In the genomic region with DNA sequence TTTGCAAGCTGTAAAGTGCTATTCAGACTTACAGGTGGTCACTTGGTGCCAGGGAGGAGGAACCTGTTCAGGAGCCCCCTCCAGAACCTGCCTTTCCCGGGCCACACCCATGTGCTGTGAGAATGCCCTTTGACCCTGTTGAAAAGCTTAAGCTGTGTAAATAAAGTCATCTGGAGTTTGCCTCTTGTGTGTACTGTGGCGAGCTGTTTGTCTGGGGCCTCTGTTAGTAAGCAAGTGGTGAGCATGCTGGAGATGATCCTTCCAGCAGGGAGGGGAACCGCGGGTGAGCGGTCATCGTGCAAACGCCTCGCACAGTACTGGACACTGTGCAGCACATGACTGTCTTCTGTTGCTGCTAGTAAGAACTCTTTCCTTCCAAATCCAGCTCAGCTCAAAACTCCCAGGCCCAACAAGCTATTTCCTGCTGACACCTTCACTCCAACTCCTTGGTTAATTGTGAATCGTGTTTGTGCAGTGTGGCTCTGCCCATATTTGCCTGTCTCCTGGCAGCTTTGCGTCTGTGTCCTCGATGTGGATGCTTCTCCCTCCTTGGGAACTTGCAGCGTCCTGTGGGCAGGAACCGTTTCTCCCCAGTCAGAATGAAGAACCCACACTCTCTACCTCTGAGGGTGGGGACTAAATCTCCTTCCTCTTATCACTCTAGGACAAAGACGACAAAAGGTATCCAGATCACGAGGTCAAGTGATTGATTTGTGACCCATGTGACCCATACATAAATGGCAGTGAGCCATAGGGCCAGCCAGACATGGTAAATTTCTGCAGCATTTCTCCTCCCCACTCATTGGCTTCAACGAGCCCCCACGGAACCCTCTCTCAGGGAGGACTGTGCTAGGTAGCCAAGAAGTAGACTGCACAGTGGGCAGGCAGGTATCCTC, we compare ENCODE assay signal across 9 cellular contexts. TPM values are rescaled to one million over a fixed set of nuclear protein-coding genes. Genes with fewer than 3 reads are reported as not detected.
DNase-seq lines count a peak whose midpoint lies in the region; ATAC-seq, FAIRE-seq and TF ChIP-seq lines count a peak whose summit lies in the region.
"Had no signal": no experiment of that assay in that cellular context is flagged by ENCODE, and none has a peak within 500 bp of the region (broad histone marks: within the 10 kb centered on the region; RNA-seq: fewer than 3 reads in every experiment).

No MANE protein-coding gene starts in this region.

- TF ChIP-seq CTCF in kidney (IDR thresholded peaks at IDR 0.05; ENCODE audit: borderline replicate concordance, extremely low read depth, insufficient read depth), result no peak

- intact Hi-C loops in kidney (cut with DNase I), result no loop called here

- peak overlapping the region; percentile 74 for H3K4me3 Mint-ChIP-seq in stimulated activated effector memory CD8-positive, alpha-beta T cell treated with anti-CD3 and anti-CD28 coated beads, Interleukin-12 subunit alpha, Interleukin-12 subunit beta, amount 100 ng/mL, for 72 hours

- H3K27ac ChIP-seq in kidney (ENCODE audit: low read depth in 2 of 2, low read length in 2 of 2), result peak overlapping the region; percentile 92 to 98

- peak overlapping the region; percentile 99 for H3K27ac Mint-ChIP-seq in stimulated activated effector memory CD8-positive, alpha-beta T cell treated with anti-CD3 and anti-CD28 coated beads, Interleukin-12 subunit alpha, Interleukin-12 subunit beta, amount 100 ng/mL, for 72 hours

- ATAC-seq in stimulated activated effector memory CD8-positive, alpha-beta T cell treated with anti-CD3 and anti-CD28 coated beads, Interleukin-12 subunit alpha, Interleukin-12 subunit beta, amount 100 ng/mL, for 72 hours, result no peak
- ATAC-seq in GM19463 (IDR thresholded peaks at IDR 0.05; ENCODE audit: unreplicated experiment), result no peak

- DNase-seq in NCI-H1092 treated with DMSO at 0.1 percent for 48 hours (lab: John Stamatoyannopoulos, UW) (peak; percentile 36), NCI-H1092 (lab: John Stamatoyannopoulos, UW) (no peak), SW480 (ENCODE audit: low spot score) (peak; percentile 80), kidney (peak; percentile 85), islet precursor cell (no peak), Kasumi-1 (lab: John Stamatoyannopoulos, UW) (no peak)
- DNase-seq in stimulated activated effector memory CD8-positive, alpha-beta T cell treated with anti-CD3 and anti-CD28 coated beads, Interleukin-12 subunit alpha, Interleukin-12 subunit beta, amount 100 ng/mL, for 72 hours (ENCODE audit: low spot score in 2 of 2), result no peak

- H3K36me3 Mint-ChIP-seq in stimulated activated effector memory CD8-positive, alpha-beta T cell treated with anti-CD3 and anti-CD28 coated beads, Interleukin-12 subunit alpha, Interleukin-12 subunit beta, amount 100 ng/mL, for 72 hours, result peaks cover 46% of the 10 kb centered on the region

- peak overlapping the region; percentile 68 to 77 for H3K9ac ChIP-seq in kidney (ENCODE audit: low read length in 2 of 2)

- H3K4me1 Mint-ChIP-seq in stimulated activated effector memory CD8-positive, alpha-beta T cell treated with anti-CD3 and anti-CD28 coated beads, Interleukin-12 subunit alpha, Interleukin-12 subunit beta, amount 100 ng/mL, for 72 hours, result peaks cover 83% of the 10 kb centered on the region

- H3K4me3 ChIP-seq in kidney (ENCODE audit: low read length in 2 of 2), result peak overlapping the region in 1 of 2 donors; percentile 39

- no peaks in the 10 kb centered on the region for H3K36me3 ChIP-seq in kidney (ENCODE audit: control insufficient read depth in 1 of 2, insufficient read depth in 2 of 2, low read length in 2 of 2)

- no peak for FAIRE-seq in kidney (lab: Jason Lieb, UNC)
- FAIRE-seq: colon had no signal

- H3K9me3 ChIP-seq in kidney (ENCODE audit: control insufficient read depth in 1 of 2, low read length in 2 of 2), result no peaks in the 10 kb centered on the region

- H3K4me1 ChIP-seq in kidney (ENCODE audit: control insufficient read depth in 1 of 2, insufficient read depth in 1 of 2, low read depth in 1 of 2, low read length in 2 of 2), result peaks cover 37 to 46% of the 10 kb centered on the region in 2 donors

- peaks cover 2% of the 10 kb centered on the region for H3K9me3 Mint-ChIP-seq in stimulated activated effector memory CD8-positive, alpha-beta T cell treated with anti-CD3 and anti-CD28 coated beads, Interleukin-12 subunit alpha, Interleukin-12 subunit beta, amount 100 ng/mL, for 72 hours

RNA-seq across cellular contexts. Expression of gene BTG2, which starts 13.9 kb away (rescaled TPM):
- 59.9 TPM for total RNA-seq in kidney
- polyA plus RNA-seq in kidney (ENCODE audit: insufficient read depth, low read depth, low replicate concordance), result 156 TPM

RNA-seq across cellular contexts. Expression of gene FMOD, which starts 59.5 kb away (rescaled TPM):
- total RNA-seq in kidney, result 22.3 TPM
- polyA plus RNA-seq in kidney (ENCODE audit: insufficient read depth, low read depth, low replicate concordance), result 7.0 TPM

Comparison
In these comparisons a context has a peak if more than half of its experiments do, and no peak if none do; other contexts are left out.
1. DNase-seq: peak in NCI-H1092 treated with DMSO at 0.1 percent for 48 hours (single experiment), SW480 (single experiment) and kidney (single experiment); none in NCI-H1092 (single experiment), stimulated activated effector memory CD8-positive, alpha-beta T cell treated with anti-CD3 and anti-CD28 coated beads, Interleukin-12 subunit alpha, Interleukin-12 subunit beta, amount 100 ng/mL, for 72 hours (0 of 2), islet precursor cell (single experiment) and Kasumi-1 (0 of 2).